8 cellular contexts compared by ENCODE assay signal in the genomic region with DNA sequence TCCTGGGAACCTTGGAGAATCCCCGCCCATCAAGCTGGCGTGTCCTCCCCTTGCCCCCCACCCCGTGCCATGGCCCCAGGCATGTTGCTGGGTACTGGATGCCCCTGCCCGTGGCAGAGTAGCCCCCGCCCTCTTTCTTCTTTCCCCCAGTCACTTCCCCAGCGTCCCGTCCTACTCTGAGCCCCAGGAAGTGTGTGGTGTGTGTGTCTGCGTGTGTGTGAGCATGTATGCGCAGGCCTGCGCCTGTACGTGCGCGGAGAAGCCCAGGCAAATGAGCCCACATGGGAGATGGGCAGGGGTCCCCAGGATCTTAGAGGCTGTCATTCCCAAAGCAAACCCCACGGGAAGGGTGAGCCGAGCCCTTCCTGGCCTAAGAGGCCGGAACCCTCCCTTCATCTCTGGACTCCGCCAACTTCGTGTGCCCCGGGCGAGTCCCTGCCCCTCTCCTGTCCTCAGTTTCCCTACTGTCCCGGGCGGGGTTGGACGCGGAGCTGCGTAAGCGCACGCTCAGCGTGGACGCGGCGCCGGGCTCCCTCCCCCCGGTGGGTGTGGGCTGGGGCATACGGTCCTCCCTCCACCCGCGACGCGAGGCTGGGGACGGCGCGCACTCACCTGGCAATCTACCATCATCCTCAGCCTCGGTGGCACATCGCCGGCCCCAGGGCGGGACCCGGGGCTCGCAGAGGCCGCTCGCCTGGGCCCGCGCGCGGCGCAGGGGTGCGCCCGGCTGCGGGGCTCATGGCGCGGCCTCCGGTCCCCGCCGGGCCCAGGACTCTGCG. TPM values are rescaled to one million over a fixed set of nuclear protein-coding genes. Genes with fewer than 3 reads are reported as not detected.
DNase-seq lines count a peak whose midpoint lies in the region; ATAC-seq and TF ChIP-seq lines count a peak whose summit lies in the region.

No MANE protein-coding gene starts in this region.

- H3K4me3 ChIP-seq in BJ (ENCODE audit: low read depth, low read length) (peak overlapping the region; percentile 79), SJSA1 (peak overlapping the region; percentile 52), sigmoid colon (peak overlapping the region; percentile 62 to 75 (median 66))

- no peaks in the 10 kb centered on the region for H3K36me3 Mint-ChIP-seq in activated naive CD8-positive, alpha-beta T cell treated with anti-CD3 and anti-CD28 coated beads, Interleukin-2, amount 50 U/mL, for 24 hours (ENCODE audit: low read depth)

- H3K27ac Mint-ChIP-seq in activated naive CD8-positive, alpha-beta T cell treated with anti-CD3 and anti-CD28 coated beads, Interleukin-2, amount 50 U/mL, for 24 hours: peak overlapping the region; percentile 90

- H3K27me3 ChIP-seq in BJ (ENCODE audit: control insufficient read depth, insufficient read depth, low read length) (no peaks in the 10 kb centered on the region), SJSA1 (replicated peaks) (no peaks in the 10 kb centered on the region), sigmoid colon (no peaks in the 10 kb centered on the region)

- intact Hi-C loops in left ventricle myocardium superior (cut with micrococcal nuclease) (loop anchor here (10.0 kb wide), 1 partner anchor 114 kb away; a partner anchor contains a TSS), sigmoid colon (cut with DNase I) (loop anchor here (2.0 kb wide), 1 partner anchor 28 kb away; a partner anchor contains a TSS)

- no peaks in the 10 kb centered on the region for H3K27me3 Mint-ChIP-seq in activated naive CD8-positive, alpha-beta T cell treated with anti-CD3 and anti-CD28 coated beads, Interleukin-2, amount 50 U/mL, for 24 hours

- H3K4me1 Mint-ChIP-seq in activated naive CD8-positive, alpha-beta T cell treated with anti-CD3 and anti-CD28 coated beads, Interleukin-2, amount 50 U/mL, for 24 hours: peaks cover 42% of the 10 kb centered on the region

- H3K4me1 ChIP-seq in SJSA1 (replicated peaks) (peaks cover 24% of the 10 kb centered on the region), sigmoid colon (peaks cover 0 to 44% (median 38%) of the 10 kb centered on the region in 4 donors)

- no peak for TF ChIP-seq CTCF in BJ (IDR thresholded peaks at IDR 0.05; ENCODE audit: insufficient read depth, low read depth, low read length)
- TF ChIP-seq CTCF in sigmoid colon (IDR thresholded peaks at IDR 0.05): no peak

- no peaks in the 10 kb centered on the region for H3K36me3 ChIP-seq in BJ (ENCODE audit: control insufficient read depth, insufficient read depth, low read length)
- no peaks in the 10 kb centered on the region for H3K36me3 ChIP-seq in SJSA1
- H3K36me3 ChIP-seq in sigmoid colon: no peaks in the 10 kb centered on the region

- ATAC-seq in GM19025 (IDR thresholded peaks at IDR 0.05; ENCODE audit: low read depth, unreplicated experiment): peak; percentile 14
- ATAC-seq in HG03342 (IDR thresholded peaks at IDR 0.05; ENCODE audit: unreplicated experiment): peak; percentile 6
- ATAC-seq in activated naive CD8-positive, alpha-beta T cell treated with anti-CD3 and anti-CD28 coated beads, Interleukin-2, amount 50 U/mL, for 24 hours: peak; percentile 12
- peak; percentile 26 for ATAC-seq in left ventricle myocardium superior

- H3K27ac ChIP-seq in SJSA1 (no peak overlapping the region), sigmoid colon (peak overlapping the region; percentile 83 to 95 (median 88))

- POLR2A ChIA-PET in BJ (lab: Charles Lee): no interaction called here

- no peaks in the 10 kb centered on the region for H3K9me3 Mint-ChIP-seq in activated naive CD8-positive, alpha-beta T cell treated with anti-CD3 and anti-CD28 coated beads, Interleukin-2, amount 50 U/mL, for 24 hours

- CTCF ChIA-PET in BJ (lab: Yijun Ruan, JAX): interaction anchor here (0.8 to 11.8 kb wide), 13 partner anchors 12 to 126 kb away, joined by 4 to 505 read pairs (median 9); a partner anchor contains a TSS

- peak overlapping the region; percentile 92 for H3K4me3 Mint-ChIP-seq in activated naive CD8-positive, alpha-beta T cell treated with anti-CD3 and anti-CD28 coated beads, Interleukin-2, amount 50 U/mL, for 24 hours

- H3K9me3 ChIP-seq in SJSA1 (replicated peaks) (no peaks in the 10 kb centered on the region), sigmoid colon (no peaks in the 10 kb centered on the region)

- 1 to 2% methylated on average over 63 of the region's 63 CpGs for WGBS in sigmoid colon, 2 donors

- TF ChIP-seq POLR2A in sigmoid colon (IDR thresholded peaks at IDR 0.05): no peak

- DNase-seq in BJ (ENCODE audit: low read depth): no peak
- DNase-seq in SJSA1 (ENCODE audit: low read depth in 1 of 2, low spot score in 2 of 2): no peak
- DNase-seq in activated naive CD8-positive, alpha-beta T cell treated with anti-CD3 and anti-CD28 coated beads, Interleukin-2, amount 50 U/mL, for 24 hours: peak; percentile 62
- peak; percentile 84 for DNase-seq in left ventricle myocardium superior
- peak; percentile 88 for DNase-seq in sigmoid colon
- DNase-seq in medulla oblongata (ENCODE audit: extremely low spot score): no peak

- TF ChIP-seq EP300 in sigmoid colon (IDR thresholded peaks at IDR 0.05): no peak

RNA-seq across cellular contexts. Expression of a gene that starts 15.2 kb away (rescaled TPM):
- 5.0 and 10.3 TPM in 2 replicates for polyA plus RNA-seq in BJ (2011; rRNA removed)
- 8.2 and 11.3 TPM in 2 replicates for polyA minus RNA-seq in BJ (2011; rRNA and poly(A)+ RNA removed)
- not detected in 2 replicates for total RNA-seq in SJSA1 (2014; rRNA removed; shearing (Covaris generic))
- total RNA-seq in left ventricle myocardium superior: 6.2 TPM
- total RNA-seq in sigmoid colon: 10 to 100 TPM in 3 of 4 donors, 1 to 10 TPM in 1; 8.9 to 31.1 (median 19.2) TPM
- 1 to 10 TPM; 4.2 to 9.9 (median 5.4) TPM for polyA plus RNA-seq in sigmoid colon

RNA-seq across cellular contexts. Expression of a gene that starts 27.5 kb away (rescaled TPM):
- polyA plus RNA-seq in BJ (2011; rRNA removed) (18.0 and 25.1 TPM in 2 replicates), sigmoid colon (10 to 100 TPM; 27.6 to 49.7 (median 32.1) TPM)
- 11.6 and 12.0 TPM in 2 replicates for polyA minus RNA-seq in BJ (2011; rRNA and poly(A)+ RNA removed)
- total RNA-seq in SJSA1 (2014; rRNA removed; shearing (Covaris generic)): 8.6 and 11.4 TPM in 2 replicates
- total RNA-seq in left ventricle myocardium superior (33.1 TPM), sigmoid colon (10 to 100 TPM; 35.2 to 52.7 (median 39.6) TPM)

Comparison
In these comparisons a context has a peak if more than half of its experiments do, and no peak if none do; other contexts are left out.
1. DNase-seq: peak in activated naive CD8-positive, alpha-beta T cell treated with anti-CD3 and anti-CD28 coated beads, Interleukin-2, amount 50 U/mL, for 24 hours (single experiment), left ventricle myocardium superior (single experiment) and sigmoid colon (single experiment); none in BJ (single experiment), SJSA1 (0 of 2) and medulla oblongata (single experiment).
2. Peak in every context shown above with its lines, with median percentiles within 50 percentile points of each other: H3K4me3 ChIP-seq and ATAC-seq.